In genomic region chr16:58128181-58128631, GRCh38 we compare ENCODE assay signal across 1 cellular context.
TF ChIP-seq lines count a peak whose summit lies in the region.

No MANE protein-coding gene starts in this region.

TF ChIP-seq in HepG2, 621 proteins besides CTCF, POLR2A, EP300 and RAD21 (continued from another document):
- TF ChIP-seq ZGPAT (CRISPR knock-in tag; IDR thresholded peaks at IDR 0.05), result 0 out of 2 replicates have a peak, but pooled peaks have one; percentile 0
